ENCODE assay signal across 37 cellular contexts in genomic region chr17:1442187-1442586, GRCh38.
"Had no signal": no experiment of that assay in that cellular context is flagged by ENCODE, and none has a peak within 500 bp of the region (broad histone marks: within the 10 kb centered on the region; RNA-seq: fewer than 3 reads in every experiment).

No MANE protein-coding gene starts in this region.

- H3K27me3 ChIP-seq: adrenal gland, body of pancreas, brain microvascular endothelial cell, breast epithelium had no signal

- H3K36me3 ChIP-seq: adrenal gland, breast epithelium had no signal

- H3K9me3 Mint-ChIP-seq: activated B cell treated with CpG ODN at 0.5 μM for 24 hours; activated CD4-positive, alpha-beta memory T cell treated with anti-CD3 and anti-CD28 coated beads for 36 hours; activated CD4-positive, alpha-beta T cell treated with anti-CD3 and anti-CD28 coated beads, Interleukin-2, amount 10 ng/mL, durations not matched to agents 24 days and 14 days; activated CD8-positive, alpha-beta T cell treated with anti-CD3 and anti-CD28 coated beads for 36 hours; activated naive CD4-positive, alpha-beta T cell treated with anti-CD3 and anti-CD28 coated beads for 36 hours; activated naive CD4-positive, alpha-beta T cell treated with anti-CD3 and anti-CD28 coated beads, Interleukin-2, amount 50 U/mL, for 72 hours; activated naive CD8-positive, alpha-beta T cell treated with anti-CD3 and anti-CD28 coated beads for 36 hours; activated T-cell treated with anti-CD3 and anti-CD28 coated beads, Interleukin-2, amount 50 U/mL, for 4 hours; activated T-cell treated with anti-CD3 and anti-CD28 coated beads, Interleukin-2, amount 50 U/mL, for 72 hours; activated T-helper 1 cell treated with anti-CD3 and anti-CD28 coated beads, Interleukin-12 subunit alpha, Interleukin-12 subunit beta, Interleukin-2, Interleukin-4 antibody, amounts not matched to agents 30 ng/mL and 10 ng/mL and 1 ng/mL, durations not matched to agents 14 hours and 24 hours and 36 hours; activated T-helper 17 cell treated with anti-CD3 and anti-CD28 coated beads, Interleukin-2, amount 50 U/mL, for 72 hours; T-helper 1 cell treated with Interleukin-12 subunit alpha and Interleukin-12 subunit beta and Interleukin-4 antibody, amounts not matched to agents 30 μg/mL and 1 μg/mL, for 36 hours; T-helper 2 cell treated with Interferon-gamma antibody and Interleukin-4, amounts not matched to agents 5 μg/mL and 100 μg/mL, for 36 hours had no signal

- FAIRE-seq: astrocyte, TTC549 had no signal

- H3K4me1 ChIP-seq: body of pancreas, breast epithelium had no signal

- DNase-seq: activated B cell treated with CpG ODN at 0.5 μM for 24 hours; activated CD4-positive, alpha-beta memory T cell treated with anti-CD3 and anti-CD28 coated beads for 36 hours; activated CD4-positive, alpha-beta T cell treated with anti-CD3 and anti-CD28 coated beads for 4 hours; activated CD4-positive, alpha-beta T cell treated with anti-CD3 and anti-CD28 coated beads, Interleukin-2, amount 10 ng/mL, durations not matched to agents 24 days and 14 days; activated CD4-positive, alpha-beta T cell treated with anti-CD3 and anti-CD28 coated beads, Interleukin-2, amount 50 U/mL, for 1 hour; activated CD4-positive, alpha-beta T cell treated with anti-CD3 and anti-CD28 coated beads, Interleukin-2, amount 50 U/mL, for 4 hours; activated CD4-positive, CD25-positive, alpha-beta regulatory T cell treated with anti-CD3 and anti-CD28 coated beads, Interleukin-2, amount 50 U/mL, for 72 hours; activated CD8-positive, alpha-beta memory T cell treated with anti-CD3 and anti-CD28 coated beads, Interleukin-2, amount 50 U/mL, for 4 hours; activated CD8-positive, alpha-beta T cell treated with anti-CD3 and anti-CD28 coated beads for 36 hours; activated effector memory CD4-positive, alpha-beta T cell treated with anti-CD3 and anti-CD28 coated beads, Interleukin-2, amount 50 U/mL, for 16 hours; activated gamma-delta T cell treated with Interleukin-2 at 50 U/mL for 16 hours; activated naive CD4-positive, alpha-beta T cell; activated naive CD4-positive, alpha-beta T cell treated with anti-CD3 and anti-CD28 coated beads for 36 hours; activated naive CD4-positive, alpha-beta T cell treated with anti-CD3 and anti-CD28 coated beads, Interleukin-2, amount 50 U/mL, for 16 hours; activated naive CD8-positive, alpha-beta T cell treated with anti-CD3 and anti-CD28 coated beads for 36 hours; activated T-cell treated with anti-CD3 and anti-CD28 coated beads for 4 hours; activated T-cell treated with anti-CD3 and anti-CD28 coated beads, Interleukin-2, amount 50 U/mL, for 1 hour; activated T-cell treated with anti-CD3 and anti-CD28 coated beads, Interleukin-2, amount 50 U/mL, for 4 hours; activated T-cell treated with anti-CD3 and anti-CD28 coated beads, Interleukin-2, amount 50 U/mL, for 72 hours; adrenal gland; amniotic stem cell; aorta; body of pancreas; brain microvascular endothelial cell; central memory CD4-positive, alpha-beta T cell; T-helper 1 cell; T-helper 2 cell; T-helper 9 cell had no signal

- ATAC-seq: activated CD8-positive, alpha-beta T cell treated with anti-CD3 and anti-CD28 coated beads for 36 hours; activated naive CD4-positive, alpha-beta T cell treated with anti-CD3 and anti-CD28 coated beads, Interleukin-2, amount 50 U/mL, for 72 hours; activated T-cell treated with anti-CD3 and anti-CD28 coated beads, Interleukin-2, amount 50 U/mL, for 4 hours; activated T-cell treated with anti-CD3 and anti-CD28 coated beads, Interleukin-2, amount 50 U/mL, for 72 hours; activated T-helper 17 cell treated with anti-CD3 and anti-CD28 coated beads, Interleukin-2, amount 50 U/mL, for 72 hours; body of pancreas had no signal

- H3K4me1 Mint-ChIP-seq: activated T-helper 17 cell treated with anti-CD3 and anti-CD28 coated beads, Interleukin-2, amount 50 U/mL, for 72 hours had no signal

- H3K36me3 Mint-ChIP-seq: activated CD4-positive, alpha-beta memory T cell treated with anti-CD3 and anti-CD28 coated beads for 36 hours; activated naive CD4-positive, alpha-beta T cell treated with anti-CD3 and anti-CD28 coated beads, Interleukin-2, amount 50 U/mL, for 72 hours had no signal

- H3K27ac ChIP-seq: adrenal gland, body of pancreas, brain microvascular endothelial cell, breast epithelium, VCaP had no signal

- H3K9me3 ChIP-seq: adrenal gland, body of pancreas, breast epithelium had no signal

- H3K4me3 Mint-ChIP-seq: activated B cell treated with CpG ODN at 0.5 μM for 24 hours; activated CD4-positive, alpha-beta memory T cell treated with anti-CD3 and anti-CD28 coated beads for 36 hours; activated CD4-positive, alpha-beta T cell treated with anti-CD3 and anti-CD28 coated beads, Interleukin-2, amount 10 ng/mL, durations not matched to agents 24 days and 14 days; activated CD8-positive, alpha-beta T cell treated with anti-CD3 and anti-CD28 coated beads for 36 hours; activated naive CD4-positive, alpha-beta T cell treated with anti-CD3 and anti-CD28 coated beads for 36 hours; activated naive CD8-positive, alpha-beta T cell treated with anti-CD3 and anti-CD28 coated beads for 36 hours; activated T-cell treated with anti-CD3 and anti-CD28 coated beads, Interleukin-2, amount 50 U/mL, for 4 hours; activated T-cell treated with anti-CD3 and anti-CD28 coated beads, Interleukin-2, amount 50 U/mL, for 72 hours; activated T-helper 1 cell treated with anti-CD3 and anti-CD28 coated beads, Interleukin-12 subunit alpha, Interleukin-12 subunit beta, Interleukin-2, Interleukin-4 antibody, amounts not matched to agents 30 ng/mL and 10 ng/mL and 1 ng/mL, durations not matched to agents 14 hours and 24 hours and 36 hours; activated T-helper 17 cell treated with anti-CD3 and anti-CD28 coated beads, Interleukin-2, amount 50 U/mL, for 72 hours; T-helper 1 cell treated with Interleukin-12 subunit alpha and Interleukin-12 subunit beta and Interleukin-4 antibody, amounts not matched to agents 30 μg/mL and 1 μg/mL, for 36 hours; T-helper 2 cell treated with Interferon-gamma antibody and Interleukin-4, amounts not matched to agents 5 μg/mL and 100 μg/mL, for 36 hours had no signal

- H3K27ac Mint-ChIP-seq: activated B cell treated with CpG ODN at 0.5 μM for 24 hours; activated CD4-positive, alpha-beta memory T cell treated with anti-CD3 and anti-CD28 coated beads for 36 hours; activated CD4-positive, alpha-beta T cell treated with anti-CD3 and anti-CD28 coated beads, Interleukin-2, amount 10 ng/mL, durations not matched to agents 24 days and 14 days; activated CD8-positive, alpha-beta T cell treated with anti-CD3 and anti-CD28 coated beads for 36 hours; activated naive CD4-positive, alpha-beta T cell treated with anti-CD3 and anti-CD28 coated beads for 36 hours; activated naive CD4-positive, alpha-beta T cell treated with anti-CD3 and anti-CD28 coated beads, Interleukin-2, amount 50 U/mL, for 72 hours; activated naive CD8-positive, alpha-beta T cell treated with anti-CD3 and anti-CD28 coated beads for 36 hours; activated T-cell treated with anti-CD3 and anti-CD28 coated beads, Interleukin-2, amount 50 U/mL, for 72 hours; activated T-helper 1 cell treated with anti-CD3 and anti-CD28 coated beads, Interleukin-12 subunit alpha, Interleukin-12 subunit beta, Interleukin-2, Interleukin-4 antibody, amounts not matched to agents 30 ng/mL and 10 ng/mL and 1 ng/mL, durations not matched to agents 14 hours and 24 hours and 36 hours; activated T-helper 17 cell treated with anti-CD3 and anti-CD28 coated beads, Interleukin-2, amount 50 U/mL, for 72 hours; T-helper 1 cell treated with Interleukin-12 subunit alpha and Interleukin-12 subunit beta and Interleukin-4 antibody, amounts not matched to agents 30 μg/mL and 1 μg/mL, for 36 hours; T-helper 2 cell treated with Interferon-gamma antibody and Interleukin-4, amounts not matched to agents 5 μg/mL and 100 μg/mL, for 36 hours had no signal

- H3K4me3 ChIP-seq: adrenal gland, body of pancreas, breast epithelium had no signal
